In the genomic region with DNA sequence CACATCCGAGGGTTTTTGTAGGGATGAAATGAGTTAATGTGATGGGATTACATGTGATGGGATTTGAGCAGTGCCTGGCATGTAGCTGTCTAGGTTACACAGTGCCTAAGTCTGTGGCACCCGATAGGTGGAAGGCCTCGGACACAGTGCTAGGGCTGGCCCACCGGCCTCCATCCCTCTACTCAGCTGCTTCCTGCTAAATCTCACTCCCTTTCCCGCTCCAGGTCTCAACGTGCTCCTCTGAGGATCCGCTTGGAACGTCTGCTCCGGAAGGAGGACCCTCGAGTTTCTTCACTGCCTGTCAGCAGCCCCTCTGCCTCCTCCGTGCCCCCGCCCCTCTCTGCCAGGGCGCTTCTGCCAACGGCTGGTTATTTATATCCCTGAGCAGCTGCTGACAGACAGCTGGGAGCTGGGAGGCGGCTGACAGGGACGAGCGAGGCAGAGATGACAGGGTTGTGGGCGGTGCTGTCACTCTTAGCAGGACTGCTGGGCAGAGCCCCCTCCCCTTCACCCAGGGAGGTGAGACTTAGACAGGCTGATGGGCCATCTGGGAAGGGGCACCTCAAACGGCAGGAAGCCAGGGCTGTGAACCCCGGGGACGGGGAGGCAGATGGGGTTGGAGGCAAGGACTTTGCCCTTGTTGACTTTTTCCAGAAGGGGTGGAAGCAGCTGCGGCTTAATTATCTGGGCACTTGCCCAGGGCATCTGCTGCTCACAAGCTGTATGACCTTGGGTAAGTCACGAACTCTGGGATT, we compare ENCODE assay signal across 13 cellular contexts. TPM values are rescaled to one million over a fixed set of nuclear protein-coding genes. Genes with fewer than 3 reads are reported as not detected.
A peak's percentile ranks its signal among the peaks of the same experiment; 100 is the strongest.
DNase-seq lines count a peak whose midpoint lies in the region; ATAC-seq and TF ChIP-seq lines count a peak whose summit lies in the region.
"Had no signal": no experiment of that assay in that cellular context is flagged by ENCODE, and none has a peak within 500 bp of the region (broad histone marks: within the 10 kb centered on the region; RNA-seq: fewer than 3 reads in every experiment).

No MANE protein-coding gene starts in this region.

- ATAC-seq in CD8-positive, alpha-beta T cell = no peak

- no peaks in the 10 kb centered on the region for H3K36me3 ChIP-seq in neural cell (ENCODE audit: insufficient read depth, low read length)
- H3K36me3 ChIP-seq in CD8-positive, alpha-beta T cell (ENCODE audit: insufficient read depth, low read length) = no peaks in the 10 kb centered on the region

- peaks cover 9% of the 10 kb centered on the region for H3K4me1 ChIP-seq in CD8-positive, alpha-beta T cell (ENCODE audit: insufficient read depth, low read length)

- H3K79me2 ChIP-seq in neural cell (replicated peaks; ENCODE audit: insufficient read depth, low read length) = no peaks in the 10 kb centered on the region

- peaks cover 4% of the 10 kb centered on the region for H3F3A ChIP-seq in neural cell (ENCODE audit: insufficient read depth, low read length, poor library complexity, severe bottlenecking)

- no peaks in the 10 kb centered on the region for H3K9me2 ChIP-seq in neural cell (ENCODE audit: insufficient read depth, low read length)

- peak overlapping the region in 5 of 59 donors; percentile 6 to 28 (median 24) for H3K4me3 ChIP-seq in dorsolateral prefrontal cortex
- peak overlapping the region; percentile 2 for H3K4me3 ChIP-seq in neural cell (ENCODE audit: low read length)
- H3K4me3 ChIP-seq in CD8-positive, alpha-beta T cell (ENCODE audit: low read depth, low read length) = no peak overlapping the region
- H3K4me3 ChIP-seq: GM23248, lung, smooth muscle cell had no signal

- intact Hi-C loops in dorsolateral prefrontal cortex (cut with DNase I) = no loop called here
- intact Hi-C loops in CD8-positive, alpha-beta T cell (cut with DNase I, micrococcal nuclease) = no loop called here

- peaks cover 14% of the 10 kb centered on the region for H3K4me1 Mint-ChIP-seq in CD8-positive, alpha-beta T cell (ENCODE audit: low read depth)

- H3K27me3 ChIP-seq in dorsolateral prefrontal cortex (peaks cover 0 to 5% (median 0%) of the 10 kb centered on the region in 45 donors), neural cell (ENCODE audit: insufficient read depth, low read depth, low read length) (no peaks in the 10 kb centered on the region)
- H3K27me3 ChIP-seq in CD8-positive, alpha-beta T cell (ENCODE audit: insufficient read depth, low read length) = no peaks in the 10 kb centered on the region

- no peak overlapping the region for H3K27ac Mint-ChIP-seq in CD8-positive, alpha-beta T cell

- no peaks in the 10 kb centered on the region for H4K20me1 ChIP-seq in neural cell (ENCODE audit: insufficient read depth)

- no peak overlapping the region for H3K4me2 ChIP-seq in neural cell (ENCODE audit: low read length)
- H3K4me2 ChIP-seq: smooth muscle cell had no signal

- H3K27me3 Mint-ChIP-seq in CD8-positive, alpha-beta T cell (ENCODE audit: low read depth) = peaks cover 8% of the 10 kb centered on the region

- TF ChIP-seq RAD21 in neural cell (conservative IDR thresholded peaks at IDR 0.05) = no peak

- peak; percentile 84 for TF ChIP-seq EP300 in neural cell (conservative IDR thresholded peaks at IDR 0.05; ENCODE audit: poor library complexity, severe bottlenecking)

- H3K27ac ChIP-seq in dorsolateral prefrontal cortex (peak overlapping the region in 37 of 59 donors; percentile 2 to 66 (median 41)), neural cell (ENCODE audit: low read length) (peak overlapping the region; percentile 36)
- H3K27ac ChIP-seq in CD8-positive, alpha-beta T cell (ENCODE audit: low read depth, low read length) = no peak overlapping the region
- H3K27ac ChIP-seq: GM23248 had no signal

- no peak overlapping the region for H2AFZ ChIP-seq in neural cell (ENCODE audit: low read depth, low read length)
- H2AFZ ChIP-seq: GM23248 had no signal

- no peak for TF ChIP-seq CTCF in dorsolateral prefrontal cortex (IDR thresholded peaks at IDR 0.05 in 54 of 56, conservative IDR thresholded peaks at IDR 0.05 in 2 of 56; ENCODE audit: low read depth in 1 of 56, partially characterized antibody in 56 of 56)
- peak; percentile 9 for TF ChIP-seq CTCF in neural cell (IDR thresholded peaks at IDR 0.05; ENCODE audit: poor library complexity, severe bottlenecking)
- TF ChIP-seq CTCF in CD8-positive, alpha-beta T cell (IDR thresholded peaks at IDR 0.05) = no peak

- DNase-seq in DMS53 treated with DMSO at 0.1 percent for 48 hours (lab: John Stamatoyannopoulos, UW; ENCODE audit: unreplicated experiment) (peak; percentile 96), NCI-H2227 treated with DMSO at 0.1 percent for 48 hours (lab: John Stamatoyannopoulos, UW) (peak; percentile 66), dorsolateral prefrontal cortex (peak in 8 of 10 donors; percentile 32 to 79 (median 54)), T-helper 9 cell (no peak), AML-193 (lab: John Stamatoyannopoulos, UW) (no peak)
- DNase-seq in CD8-positive, alpha-beta T cell = no peak
- DNase-seq in activated CD8-positive, alpha-beta memory T cell treated with anti-CD3 and anti-CD28 coated beads, Interleukin-2, amount 50 U/mL, for 4 hours = no peak
- DNase-seq: GM23248, NCI-H2029 treated with DMSO at 0.1 percent for 48 hours had no signal

- H3K9ac ChIP-seq in neural cell (ENCODE audit: low read length) = peak overlapping the region; percentile 15
- H3K9ac ChIP-seq: GM23248 had no signal

- CTCF ChIA-PET in CD8-positive, alpha-beta T cell (lab: Charles Lee) = no interaction called here

- no peak overlapping the region for H3K4me3 Mint-ChIP-seq in CD8-positive, alpha-beta T cell

- no peaks in the 10 kb centered on the region for H3K36me3 Mint-ChIP-seq in CD8-positive, alpha-beta T cell

- POLR2A ChIA-PET in CD8-positive, alpha-beta T cell (lab: Charles Lee) = no interaction called here

- no peaks in the 10 kb centered on the region for H3K9me3 Mint-ChIP-seq in CD8-positive, alpha-beta T cell

- H3K9me3 ChIP-seq in neural cell (ENCODE audit: low read length) = no peaks in the 10 kb centered on the region
- H3K9me3 ChIP-seq in CD8-positive, alpha-beta T cell (ENCODE audit: low read length) = no peaks in the 10 kb centered on the region

TF ChIP-seq in neural cell, 6 proteins besides CTCF, POLR2A, EP300 and RAD21:
- peak; percentile 29 for TF ChIP-seq POLR2AphosphoS5 (IDR thresholded peaks at IDR 0.05)
- TF ChIP-seq, protein P1, sequence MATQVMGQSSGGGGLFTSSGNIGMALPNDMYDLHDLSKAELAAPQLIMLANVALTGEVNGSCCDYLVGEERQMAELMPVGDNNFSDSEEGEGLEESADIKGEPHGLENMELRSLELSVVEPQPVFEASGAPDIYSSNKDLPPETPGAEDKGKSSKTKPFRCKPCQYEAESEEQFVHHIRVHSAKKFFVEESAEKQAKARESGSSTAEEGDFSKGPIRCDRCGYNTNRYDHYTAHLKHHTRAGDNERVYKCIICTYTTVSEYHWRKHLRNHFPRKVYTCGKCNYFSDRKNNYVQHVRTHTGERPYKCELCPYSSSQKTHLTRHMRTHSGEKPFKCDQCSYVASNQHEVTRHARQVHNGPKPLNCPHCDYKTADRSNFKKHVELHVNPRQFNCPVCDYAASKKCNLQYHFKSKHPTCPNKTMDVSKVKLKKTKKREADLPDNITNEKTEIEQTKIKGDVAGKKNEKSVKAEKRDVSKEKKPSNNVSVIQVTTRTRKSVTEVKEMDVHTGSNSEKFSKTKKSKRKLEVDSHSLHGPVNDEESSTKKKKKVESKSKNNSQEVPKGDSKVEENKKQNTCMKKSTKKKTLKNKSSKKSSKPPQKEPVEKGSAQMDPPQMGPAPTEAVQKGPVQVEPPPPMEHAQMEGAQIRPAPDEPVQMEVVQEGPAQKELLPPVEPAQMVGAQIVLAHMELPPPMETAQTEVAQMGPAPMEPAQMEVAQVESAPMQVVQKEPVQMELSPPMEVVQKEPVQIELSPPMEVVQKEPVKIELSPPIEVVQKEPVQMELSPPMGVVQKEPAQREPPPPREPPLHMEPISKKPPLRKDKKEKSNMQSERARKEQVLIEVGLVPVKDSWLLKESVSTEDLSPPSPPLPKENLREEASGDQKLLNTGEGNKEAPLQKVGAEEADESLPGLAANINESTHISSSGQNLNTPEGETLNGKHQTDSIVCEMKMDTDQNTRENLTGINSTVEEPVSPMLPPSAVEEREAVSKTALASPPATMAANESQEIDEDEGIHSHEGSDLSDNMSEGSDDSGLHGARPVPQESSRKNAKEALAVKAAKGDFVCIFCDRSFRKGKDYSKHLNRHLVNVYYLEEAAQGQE (IDR thresholded peaks at IDR 0.05; ENCODE audit: borderline replicate concordance) = peak; percentile 64
- TF ChIP-seq SMC3 (conservative IDR thresholded peaks at IDR 0.05; ENCODE audit: poor library complexity) = no peak
TF ChIP-seq in neural cell: peak in this region for 2.

RNA-seq across cellular contexts. Expression of a gene that starts 26.6 kb away (rescaled TPM):
- total RNA-seq in dorsolateral prefrontal cortex = 10 to 100 TPM; 14.3 to 56.8 (median 35.2) TPM
- polyA plus RNA-seq in neural cell = 3.3 and 5.2 TPM in 2 replicates
- 8.3 and 9.0 TPM in 2 replicates for polyA minus RNA-seq in neural cell
- not detected for total RNA-seq in CD8-positive, alpha-beta T cell
- total RNA-seq: bronchial epithelial cell had no signal
- polyA plus RNA-seq: GM23248 had no signal

Comparison
In these comparisons a context has a peak if more than half of its experiments do, and no peak if none do; other contexts are left out.
1. DNase-seq: peak in DMS53 treated with DMSO at 0.1 percent for 48 hours (single experiment), NCI-H2227 treated with DMSO at 0.1 percent for 48 hours (single experiment) and dorsolateral prefrontal cortex (8 of 10); none in T-helper 9 cell (single experiment), CD8-positive, alpha-beta T cell (0 of 7), AML-193 (0 of 2) and activated CD8-positive, alpha-beta memory T cell treated with anti-CD3 and anti-CD28 coated beads, Interleukin-2, amount 50 U/mL, for 4 hours (single experiment).
2. RNA of a gene that starts 26.6 kb away (total RNA-seq): 14.3 to 56.8 TPM in dorsolateral prefrontal cortex; not detected in CD8-positive, alpha-beta T cell; every median in the first group is over 10 times any median in the second.